Comparison of ENCODE assay signal across 15 cellular contexts in the genomic region with DNA sequence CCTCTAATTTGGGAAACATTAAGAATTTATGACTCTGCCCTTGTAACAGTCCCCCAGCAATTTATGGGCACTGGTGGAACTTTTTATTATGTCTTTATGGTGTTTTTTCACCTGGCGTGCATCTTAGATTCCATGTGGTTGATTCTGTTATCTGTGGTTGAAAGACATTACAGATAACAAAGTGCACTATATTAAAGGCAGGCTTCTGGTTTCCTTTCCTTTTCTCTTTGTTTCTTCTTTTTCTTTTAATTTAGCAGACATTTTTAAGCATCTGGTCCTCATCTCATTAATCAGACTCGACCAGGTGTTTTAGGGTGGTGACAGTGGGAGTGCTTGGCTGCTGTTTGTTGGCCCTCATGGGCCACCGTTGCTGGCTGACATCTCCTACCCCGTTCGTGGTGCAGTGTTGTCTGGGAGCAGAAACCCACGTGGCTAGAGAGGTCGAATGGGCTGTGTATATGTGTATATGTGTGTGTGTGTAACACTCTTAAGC.
DNase-seq lines count a peak whose midpoint lies in the region; ATAC-seq, FAIRE-seq and TF ChIP-seq lines count a peak whose summit lies in the region.
"Had no signal": no experiment of that assay in that cellular context is flagged by ENCODE, and none has a peak within 500 bp of the region (broad histone marks: within the 10 kb centered on the region; RNA-seq: fewer than 3 reads in every experiment).

No MANE protein-coding gene starts in this region.

- H3K4me3 ChIP-seq in AG10803 (ENCODE audit: low read length), result no peak overlapping the region
- H3K4me3 ChIP-seq in adipocyte (ENCODE audit: low read length), result peak overlapping the region; percentile 18
- no peak overlapping the region for H3K4me3 ChIP-seq in mesodermal cell (ENCODE audit: extremely low read depth, insufficient read depth, low read length, poor library complexity, severe bottlenecking)
- no peak overlapping the region for H3K4me3 ChIP-seq in dorsolateral prefrontal cortex

- peak; percentile 77 for FAIRE-seq in HTR-8/SVneo (lab: Jason Lieb, UNC)
- FAIRE-seq: colon, TTC549 had no signal

- peak overlapping the region; percentile 34 for H3K9ac ChIP-seq in adipocyte (ENCODE audit: low read length)

- DNase-seq in AG10803 (ENCODE audit: low read depth) (peak; percentile 58), HTR-8/SVneo (ENCODE audit: insufficient read length, low spot score) (no peak), adipocyte (ENCODE audit: low read depth) (no peak), dorsolateral prefrontal cortex (no peak), Kasumi-1 (lab: John Stamatoyannopoulos, UW) (no peak)
- DNase-seq: activated naive CD8-positive, alpha-beta T cell treated with anti-CD3 and anti-CD28 coated beads for 36 hours; H7; midbrain; MV-4-11; stimulated activated CD4-positive, alpha-beta T cell treated with anti-CD3 and anti-CD28 coated beads, Interleukin-1b, Interleukin-23, amount 100 ng/mL, for 48 hours had no signal

- H3K36me3 ChIP-seq in adipocyte (ENCODE audit: control insufficient read depth, insufficient read depth, low read length, severe bottlenecking) (no peaks in the 10 kb centered on the region), mesodermal cell (ENCODE audit: control insufficient read depth, insufficient read depth, low read length) (no peaks in the 10 kb centered on the region)

- no peaks in the 10 kb centered on the region for H3K27me3 ChIP-seq in adipocyte (replicated peaks; ENCODE audit: control insufficient read depth, insufficient read depth, low read length)
- no peaks in the 10 kb centered on the region for H3K27me3 ChIP-seq in dorsolateral prefrontal cortex

- no peak for TF ChIP-seq CTCF in AG10803 (conservative IDR thresholded peaks at IDR 0.05; ENCODE audit: low read length)
- TF ChIP-seq CTCF in dorsolateral prefrontal cortex (IDR thresholded peaks at IDR 0.05 in 54 of 56, conservative IDR thresholded peaks at IDR 0.05 in 2 of 56; ENCODE audit: low read depth in 1 of 56, partially characterized antibody in 56 of 56), result no peak

- WGBS in mesodermal cell (ENCODE audit: insufficient coverage in 2 of 2), 2 experiments, result 64 to 80% methylated on average over 4 to 5 of the region's 7 CpGs

- intact Hi-C loops in dorsolateral prefrontal cortex (cut with DNase I), result no loop called here

- ATAC-seq in GM21390 (IDR thresholded peaks at IDR 0.05; ENCODE audit: unreplicated experiment) (no peak), GM21723 (IDR thresholded peaks at IDR 0.05; ENCODE audit: unreplicated experiment) (no peak)

- H3K27ac ChIP-seq in mesodermal cell (ENCODE audit: low read depth, low read length, severe bottlenecking) (peak overlapping the region; percentile 88), dorsolateral prefrontal cortex (no peak overlapping the region)

- H3K4me1 ChIP-seq in adipocyte (ENCODE audit: control insufficient read depth, insufficient read depth, low read length), result peaks cover 39% of the 10 kb centered on the region
- peaks cover 3% of the 10 kb centered on the region for H3K4me1 ChIP-seq in mesodermal cell (ENCODE audit: control insufficient read depth, insufficient read depth, low read length, poor library complexity, severe bottlenecking)

- H3K9me3 ChIP-seq in adipocyte (ENCODE audit: control insufficient read depth, low read length) (no peaks in the 10 kb centered on the region), mesodermal cell (ENCODE audit: control insufficient read depth, low read length) (no peaks in the 10 kb centered on the region)
